In genomic region chr19:17447704-17448189, GRCh38 we compare ENCODE assay signal across 1 cellular context.
TF ChIP-seq lines count a peak whose summit lies in the region.

No MANE protein-coding gene starts in this region.

TF ChIP-seq in IMR-90, 13 proteins besides CTCF, POLR2A, EP300 and RAD21:
- no peak for TF ChIP-seq MAZ (IDR thresholded peaks at IDR 0.05; ENCODE audit: borderline replicate concordance, low read depth, low read length)
- TF ChIP-seq RFX5 (IDR thresholded peaks at IDR 0.05; ENCODE audit: low read depth, low read length), result no peak
- no peak for TF ChIP-seq NFE2L2 (IDR thresholded peaks at IDR 0.05; ENCODE audit: low read depth, low read length)
- TF ChIP-seq RCOR1 (IDR thresholded peaks at IDR 0.05; ENCODE audit: insufficient replicate concordance, low read length), result no peak
- no peak for TF ChIP-seq FOS (IDR thresholded peaks at IDR 0.05; ENCODE audit: low read depth, low read length)
- TF ChIP-seq MAFK (IDR thresholded peaks at IDR 0.05; ENCODE audit: low read depth, low read length), result no peak
- no peak for TF ChIP-seq BHLHE40 (IDR thresholded peaks at IDR 0.05; ENCODE audit: low read depth, low read length)
- TF ChIP-seq, protein P1, sequence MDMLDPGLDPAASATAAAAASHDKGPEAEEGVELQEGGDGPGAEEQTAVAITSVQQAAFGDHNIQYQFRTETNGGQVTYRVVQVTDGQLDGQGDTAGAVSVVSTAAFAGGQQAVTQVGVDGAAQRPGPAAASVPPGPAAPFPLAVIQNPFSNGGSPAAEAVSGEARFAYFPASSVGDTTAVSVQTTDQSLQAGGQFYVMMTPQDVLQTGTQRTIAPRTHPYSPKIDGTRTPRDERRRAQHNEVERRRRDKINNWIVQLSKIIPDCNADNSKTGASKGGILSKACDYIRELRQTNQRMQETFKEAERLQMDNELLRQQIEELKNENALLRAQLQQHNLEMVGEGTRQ (IDR thresholded peaks at IDR 0.05; ENCODE audit: low read depth, low read length), result no peak
- TF ChIP-seq CEBPB (IDR thresholded peaks at IDR 0.05; ENCODE audit: low read depth, low read length), result no peak
- no peak for TF ChIP-seq ELK1 (IDR thresholded peaks at IDR 0.05; ENCODE audit: borderline replicate concordance, low read depth, low read length)
- no peak for TF ChIP-seq MXI1 (IDR thresholded peaks at IDR 0.05; ENCODE audit: borderline replicate concordance, low read depth, low read length)
- TF ChIP-seq CHD1 (IDR thresholded peaks at IDR 0.05; ENCODE audit: low read depth, low read length), result no peak
- TF ChIP-seq SMC3 (IDR thresholded peaks at IDR 0.05; ENCODE audit: low read depth, low read length), result no peak
